ENCODE assay signal across 8 cellular contexts in genomic region chr3:186929676-186930075, GRCh38.
DNase-seq lines count a peak whose midpoint lies in the region; ATAC-seq and TF ChIP-seq lines count a peak whose summit lies in the region.

No MANE protein-coding gene starts in this region.

- peaks cover 41% of the 10 kb centered on the region for H3K79me2 ChIP-seq in Loucy (ENCODE audit: insufficient read depth, low read length)

- no peaks in the 10 kb centered on the region for H3K9me2 ChIP-seq in Loucy (replicated peaks; ENCODE audit: low read depth, low read length)

- peak overlapping the region; percentile 96 for H3K4me3 Mint-ChIP-seq in dendritic cell treated with granulocyte-macrophage colony-stimulating factor and Interleukin-4, amounts not matched to agents 40 ng/mL and 50 ng/mL, for 4 days
- peak overlapping the region; percentile 95 to 98 (median 97) for H3K4me3 Mint-ChIP-seq in nephron

- no peak for DNase-seq in NK-92 (lab: John Stamatoyannopoulos, UW; ENCODE audit: unreplicated experiment)
- DNase-seq in HuH-7.5 (ENCODE audit: low spot score): no peak

- peaks cover 2% of the 10 kb centered on the region for H3K27me3 Mint-ChIP-seq in dendritic cell treated with granulocyte-macrophage colony-stimulating factor and Interleukin-4, amounts not matched to agents 40 ng/mL and 50 ng/mL, for 4 days
- peaks cover 34% of the 10 kb centered on the region for H3K27me3 Mint-ChIP-seq in nephron (ENCODE audit: low read depth)

- peaks cover 46% of the 10 kb centered on the region for H3K36me3 Mint-ChIP-seq in dendritic cell treated with granulocyte-macrophage colony-stimulating factor and Interleukin-4, amounts not matched to agents 40 ng/mL and 50 ng/mL, for 4 days (ENCODE audit: low read depth)
- peaks cover 12% of the 10 kb centered on the region for H3K36me3 Mint-ChIP-seq in nephron (ENCODE audit: low read depth)

- H3K9me3 ChIP-seq in BLaER1: peaks cover 4% of the 10 kb centered on the region; the same call in 1 of the 2 replicates
- no peaks in the 10 kb centered on the region for H3K9me3 ChIP-seq in Loucy (ENCODE audit: insufficient read depth, low read depth, low read length)

- ATAC-seq in GM18502 (IDR thresholded peaks at IDR 0.05; ENCODE audit: poor library complexity, unreplicated experiment): no peak
- ATAC-seq in GM19035 (IDR thresholded peaks at IDR 0.05; ENCODE audit: unreplicated experiment): no peak

- H3K9me3 Mint-ChIP-seq in dendritic cell treated with granulocyte-macrophage colony-stimulating factor and Interleukin-4, amounts not matched to agents 40 ng/mL and 50 ng/mL, for 4 days: no peaks in the 10 kb centered on the region
- H3K9me3 Mint-ChIP-seq in nephron: no peaks in the 10 kb centered on the region

- H3K4me3 ChIP-seq in BLaER1 (peak overlapping the region; percentile 87), Loucy (ENCODE audit: low read length, poor library complexity, severe bottlenecking) (peak overlapping the region; percentile 88)

- H3K27me3 ChIP-seq in BLaER1 (no peaks in the 10 kb centered on the region), Loucy (ENCODE audit: insufficient read depth, low read length, poor library complexity, severe bottlenecking) (no peaks in the 10 kb centered on the region)

- no peaks in the 10 kb centered on the region for H3F3A ChIP-seq in Loucy (ENCODE audit: low read depth)

- peaks cover 39% of the 10 kb centered on the region for H3K4me1 ChIP-seq in BLaER1
- peaks cover 33% of the 10 kb centered on the region for H3K4me1 ChIP-seq in Loucy (ENCODE audit: insufficient read depth, low read length, poor library complexity, severe bottlenecking)

- intact Hi-C loops in dendritic cell treated with granulocyte-macrophage colony-stimulating factor and Interleukin-4, amounts not matched to agents 40 ng/mL and 50 ng/mL, for 4 days (cut with micrococcal nuclease): loop anchor here (1.0 to 5.0 kb wide), 2 partner anchors 82 to 102 kb away; no protein-coding TSS in a partner anchor

- TF ChIP-seq CTCF in Loucy (conservative IDR thresholded peaks at IDR 0.05; ENCODE audit: low read length) (no peak), nephron (IDR thresholded peaks at IDR 0.05; ENCODE audit: unreplicated experiment in 3 of 3) (no peak)

- peaks cover 51% of the 10 kb centered on the region for H3K4me1 Mint-ChIP-seq in dendritic cell treated with granulocyte-macrophage colony-stimulating factor and Interleukin-4, amounts not matched to agents 40 ng/mL and 50 ng/mL, for 4 days (ENCODE audit: low read depth)
- peaks cover 20% of the 10 kb centered on the region for H3K4me1 Mint-ChIP-seq in nephron

- peaks cover 35% of the 10 kb centered on the region for H4K20me1 ChIP-seq in BLaER1
- H4K20me1 ChIP-seq in Loucy (ENCODE audit: insufficient read depth, low read length, poor library complexity, severe bottlenecking): peaks cover 23% of the 10 kb centered on the region

- H2AFZ ChIP-seq in Loucy (ENCODE audit: low read length): 0 out of 2 replicates have a peak overlapping the region, but pooled peaks have one; percentile 90

- H3K27ac Mint-ChIP-seq in dendritic cell treated with granulocyte-macrophage colony-stimulating factor and Interleukin-4, amounts not matched to agents 40 ng/mL and 50 ng/mL, for 4 days: peak overlapping the region; percentile 85
- H3K27ac Mint-ChIP-seq in nephron: peak overlapping the region in 2 of 3 experiments; percentile 76 to 92

- H3K4me2 ChIP-seq in BLaER1: peak overlapping the region; percentile 96
- H3K4me2 ChIP-seq in Loucy (ENCODE audit: low read depth, low read length, poor library complexity, severe bottlenecking): peak overlapping the region; percentile 86

- H3K9ac ChIP-seq in BLaER1 (peak overlapping the region; percentile 90; the same call in 1 of the 2 replicates), Loucy (ENCODE audit: low read depth, low read length, poor library complexity, severe bottlenecking) (peak overlapping the region; percentile 83)

- H3K36me3 ChIP-seq in BLaER1 (peaks cover 19% of the 10 kb centered on the region), Loucy (ENCODE audit: insufficient read depth, low read length) (no peaks in the 10 kb centered on the region)

- peak overlapping the region; percentile 90; the same call in 1 of the 2 replicates for H3K27ac ChIP-seq in BLaER1
